In genomic region chr20:15319444-15319843, GRCh38 we compare ENCODE assay signal across 26 cellular contexts.
"Had no signal": no experiment of that assay in that cellular context is flagged by ENCODE, and none has a peak within 500 bp of the region (broad histone marks: within the 10 kb centered on the region; RNA-seq: fewer than 3 reads in every experiment).

No MANE protein-coding gene starts in this region.

- H3K36me3 Mint-ChIP-seq: immature natural killer cell; naive thymus-derived CD4-positive, alpha-beta T cell; WTC11 had no signal

- H3K27me3 Mint-ChIP-seq: dendritic cell treated with granulocyte-macrophage colony-stimulating factor and Interleukin-4, amounts not matched to agents 40 ng/mL and 50 ng/mL, for 4 days; naive thymus-derived CD4-positive, alpha-beta T cell; progenitor cell of endocrine pancreas had no signal

- DNase-seq: activated CD4-positive, alpha-beta T cell treated with anti-CD3 and anti-CD28 coated beads, Interleukin-2, amount 50 U/mL, for 4 hours; activated naive CD4-positive, alpha-beta T cell; activated T-cell treated with anti-CD3 and anti-CD28 coated beads for 4 hours; activated T-cell treated with anti-CD3 and anti-CD28 coated beads, Interleukin-2, amount 50 U/mL, for 72 hours; central memory CD4-positive, alpha-beta T cell; endodermal cell; foreskin fibroblast; head of caudate nucleus; hypothalamus; immature natural killer cell; kidney; left colon; mammary epithelial cell; naive thymus-derived CD4-positive, alpha-beta T cell; ovary; stimulated activated CD4-positive, alpha-beta T cell treated with anti-CD3 and anti-CD28 coated beads, Interleukin-12 subunit alpha, Interleukin-12 subunit beta, amount 100 ng/mL, for 4 hours; stimulated activated CD4-positive, alpha-beta T cell treated with anti-CD3 and anti-CD28 coated beads, Interleukin-4, amount 100 ng/mL, for 24 hours; stimulated activated naive CD4-positive, alpha-beta T cell; T-helper 2 cell had no signal

- H3K4me3 Mint-ChIP-seq: activated T-cell treated with anti-CD3 and anti-CD28 coated beads, Interleukin-2, amount 50 U/mL, for 72 hours; dendritic cell treated with granulocyte-macrophage colony-stimulating factor and Interleukin-4, amounts not matched to agents 40 ng/mL and 50 ng/mL, for 4 days; endodermal cell; immature natural killer cell; mesothelial cell of epicardium; naive thymus-derived CD4-positive, alpha-beta T cell; WTC11 had no signal

- H3K27ac Mint-ChIP-seq: activated naive CD4-positive, alpha-beta T cell treated with anti-CD3 and anti-CD28 coated beads, Interleukin-2, amount 50 U/mL, for 72 hours; activated T-cell treated with anti-CD3 and anti-CD28 coated beads, Interleukin-2, amount 50 U/mL, for 72 hours; endodermal cell; immature natural killer cell; mesothelial cell of epicardium; naive thymus-derived CD4-positive, alpha-beta T cell; progenitor cell of endocrine pancreas; WTC11 had no signal

- H3K4me1 Mint-ChIP-seq: endodermal cell; immature natural killer cell; mesothelial cell of epicardium; naive thymus-derived CD4-positive, alpha-beta T cell had no signal

- H3K9me3 Mint-ChIP-seq: endodermal cell had no signal

- ATAC-seq: activated naive CD4-positive, alpha-beta T cell treated with anti-CD3 and anti-CD28 coated beads, Interleukin-2, amount 50 U/mL, for 72 hours; activated T-cell treated with anti-CD3 and anti-CD28 coated beads, Interleukin-2, amount 50 U/mL, for 72 hours; esophagus mucosa; left colon; naive thymus-derived CD4-positive, alpha-beta T cell; sciatic nerve; WTC11 had no signal
